Comparison of ENCODE assay signal across 18 cellular contexts in genomic region chr1:41447995-41448770, GRCh38. TPM values are rescaled to one million over a fixed set of nuclear protein-coding genes. Genes with fewer than 3 reads are reported as not detected.
DNase-seq lines count a peak whose midpoint lies in the region; ATAC-seq and TF ChIP-seq lines count a peak whose summit lies in the region.
"Had no signal": no experiment of that assay in that cellular context is flagged by ENCODE, and none has a peak within 500 bp of the region (broad histone marks: within the 10 kb centered on the region; RNA-seq: fewer than 3 reads in every experiment).

No MANE protein-coding gene starts in this region.

- H3K9ac ChIP-seq in adipocyte (ENCODE audit: low read length): no peak overlapping the region

- H3K4me1 ChIP-seq in Caco-2 (peaks cover 6% of the 10 kb centered on the region; the same call in 1 of the 2 replicates), adipocyte (ENCODE audit: control insufficient read depth, insufficient read depth, low read length) (no peaks in the 10 kb centered on the region), left lung (no peaks in the 10 kb centered on the region)
- no peaks in the 10 kb centered on the region for H3K4me1 ChIP-seq in CD8-positive, alpha-beta T cell (ENCODE audit: insufficient read depth, low read length)
- H3K4me1 ChIP-seq: right lobe of liver had no signal

- H3K27ac Mint-ChIP-seq in Caco-2 (ENCODE audit: unreplicated experiment) (no peak overlapping the region), mesothelial cell of epicardium (peak overlapping the region; percentile 80)
- H3K27ac Mint-ChIP-seq in CD8-positive, alpha-beta T cell: no peak overlapping the region
- H3K27ac Mint-ChIP-seq: activated CD8-positive, alpha-beta T cell treated with anti-CD3 and anti-CD28 coated beads, Interleukin-2, amount 10 ng/mL, durations not matched to agents 7 days and 5 days; CD4-positive, CD25-positive, alpha-beta regulatory T cell had no signal

- H3K36me3 Mint-ChIP-seq in Caco-2 (ENCODE audit: insufficient read depth, unreplicated experiment) (peaks cover 6% of the 10 kb centered on the region), mesothelial cell of epicardium (no peaks in the 10 kb centered on the region)
- no peaks in the 10 kb centered on the region for H3K36me3 Mint-ChIP-seq in CD8-positive, alpha-beta T cell
- H3K36me3 Mint-ChIP-seq: CD4-positive, CD25-positive, alpha-beta regulatory T cell had no signal

- no peaks in the 10 kb centered on the region for H3K9me3 ChIP-seq in Caco-2
- H3K9me3 ChIP-seq in adipocyte (ENCODE audit: control insufficient read depth, low read length): peaks cover 12% of the 10 kb centered on the region
- H3K9me3 ChIP-seq in left lung: peaks cover 0 to 13% of the 10 kb centered on the region in 2 donors
- H3K9me3 ChIP-seq in CD8-positive, alpha-beta T cell (ENCODE audit: low read length): no peaks in the 10 kb centered on the region
- H3K9me3 ChIP-seq: right lobe of liver had no signal

- TF ChIP-seq CTCF in Caco-2 (IDR thresholded peaks at IDR 0.05; ENCODE audit: insufficient read depth in 1 of 2, low read depth in 1 of 2, low read length in 1 of 2, severe bottlenecking in 1 of 2, unreplicated experiment in 1 of 2) (no peak), mesothelial cell of epicardium (IDR thresholded peaks at IDR 0.05; ENCODE audit: unreplicated experiment) (no peak), left lung (IDR thresholded peaks at IDR 0.05) (no peak)
- TF ChIP-seq CTCF in CD8-positive, alpha-beta T cell (IDR thresholded peaks at IDR 0.05): no peak

- intact Hi-C loops in Caco-2 (cut with micrococcal nuclease; ENCODE audit: unreplicated experiment): no loop called here
- intact Hi-C loops in left lung (cut with DNase I): no loop called here
- intact Hi-C loops in CD8-positive, alpha-beta T cell (cut with DNase I, micrococcal nuclease): no loop called here

- H3K4me1 Mint-ChIP-seq in Caco-2 (ENCODE audit: low read depth, unreplicated experiment): peaks cover 25% of the 10 kb centered on the region
- H3K4me1 Mint-ChIP-seq in mesothelial cell of epicardium: peaks cover 46% of the 10 kb centered on the region
- no peaks in the 10 kb centered on the region for H3K4me1 Mint-ChIP-seq in CD8-positive, alpha-beta T cell (ENCODE audit: low read depth)
- H3K4me1 Mint-ChIP-seq: CD4-positive, CD25-positive, alpha-beta regulatory T cell had no signal

- POLR2A ChIA-PET in Caco-2 (lab: Charles Lee): no interaction called here
- POLR2A ChIA-PET in CD8-positive, alpha-beta T cell (lab: Charles Lee): no interaction called here

- H3K4me3 Mint-ChIP-seq in Caco-2 (ENCODE audit: unreplicated experiment): no peak overlapping the region
- H3K4me3 Mint-ChIP-seq in mesothelial cell of epicardium: no peak overlapping the region
- H3K4me3 Mint-ChIP-seq in CD8-positive, alpha-beta T cell: no peak overlapping the region
- H3K4me3 Mint-ChIP-seq: activated CD8-positive, alpha-beta T cell treated with anti-CD3 and anti-CD28 coated beads, Interleukin-2, amount 10 ng/mL, durations not matched to agents 7 days and 5 days; CD4-positive, CD25-positive, alpha-beta regulatory T cell had no signal

- H3K36me3 ChIP-seq in Caco-2 (ENCODE audit: control insufficient read depth, insufficient read depth, low read length) (no peaks in the 10 kb centered on the region), adipocyte (ENCODE audit: control insufficient read depth, insufficient read depth, low read length, severe bottlenecking) (no peaks in the 10 kb centered on the region), left lung (no peaks in the 10 kb centered on the region)
- H3K36me3 ChIP-seq in CD8-positive, alpha-beta T cell (ENCODE audit: insufficient read depth, low read length): no peaks in the 10 kb centered on the region
- H3K36me3 ChIP-seq: right lobe of liver, tibial nerve had no signal

- DNase-seq in Caco-2: peak; percentile 6 to 47
- peak; percentile 10 for DNase-seq in NCI-H146 treated with DMSO at 0.1 percent for 48 hours (lab: John Stamatoyannopoulos, UW; ENCODE audit: unreplicated experiment)
- peak; percentile 82 for DNase-seq in adipocyte (ENCODE audit: low read depth)
- DNase-seq in mesothelial cell of epicardium (ENCODE audit: low spot score in 2 of 2, unreplicated experiment in 2 of 2): no peak
- DNase-seq in left lung: no peak
- DNase-seq in CD8-positive, alpha-beta T cell: no peak
- DNase-seq: activated CD8-positive, alpha-beta T cell treated with anti-CD3 and anti-CD28 coated beads, Interleukin-2, amount 10 ng/mL, durations not matched to agents 7 days and 5 days; anterior cingulate cortex; CD4-positive, CD25-positive, alpha-beta regulatory T cell; dermis blood vessel endothelial cell; NCI-H748 treated with DMSO at 0.1 percent for 48 hours; right lobe of liver; Right ventricle myocardium superior; stimulated activated CD4-positive, alpha-beta T cell treated with anti-CD3 and anti-CD28 coated beads, Interleukin-4, amount 100 ng/mL, for 1 hour had no signal

- H3K9me3 Mint-ChIP-seq in Caco-2 (ENCODE audit: unreplicated experiment) (no peaks in the 10 kb centered on the region), mesothelial cell of epicardium (peaks cover 4% of the 10 kb centered on the region)
- H3K9me3 Mint-ChIP-seq in CD8-positive, alpha-beta T cell: no peaks in the 10 kb centered on the region

- no peak overlapping the region for H3K27ac ChIP-seq in left lung
- H3K27ac ChIP-seq in CD8-positive, alpha-beta T cell (ENCODE audit: low read depth, low read length): no peak overlapping the region
- H3K27ac ChIP-seq: right lobe of liver, tibial nerve had no signal

- H3K27me3 ChIP-seq in Caco-2 (replicated peaks; ENCODE audit: control insufficient read depth, insufficient read depth, low read length) (no peaks in the 10 kb centered on the region), adipocyte (replicated peaks; ENCODE audit: control insufficient read depth, insufficient read depth, low read length) (peaks cover 10% of the 10 kb centered on the region), left lung (no peaks in the 10 kb centered on the region)
- no peaks in the 10 kb centered on the region for H3K27me3 ChIP-seq in CD8-positive, alpha-beta T cell (ENCODE audit: insufficient read depth, low read length)
- H3K27me3 ChIP-seq: right lobe of liver, tibial nerve had no signal

- ATAC-seq in left lung (no peak), GM19395 (IDR thresholded peaks at IDR 0.05; ENCODE audit: unreplicated experiment) (no peak), GM18861 (IDR thresholded peaks at IDR 0.05; ENCODE audit: unreplicated experiment) (no peak)
- ATAC-seq in CD8-positive, alpha-beta T cell: no peak
- ATAC-seq: activated CD8-positive, alpha-beta T cell treated with anti-CD3 and anti-CD28 coated beads, Interleukin-2, amount 10 ng/mL, durations not matched to agents 7 days and 5 days; right lobe of liver had no signal

- H3K27me3 Mint-ChIP-seq in Caco-2 (ENCODE audit: insufficient read depth, unreplicated experiment) (no peaks in the 10 kb centered on the region), mesothelial cell of epicardium (ENCODE audit: low read depth) (no peaks in the 10 kb centered on the region)
- peaks cover 10% of the 10 kb centered on the region for H3K27me3 Mint-ChIP-seq in CD8-positive, alpha-beta T cell (ENCODE audit: low read depth)

- CTCF ChIA-PET in Caco-2 (lab: Charles Lee): interaction anchor here (1.2 kb wide), 1 partner anchor 87 kb away, joined by 3 read pairs; the partner anchor contains the start of gene FOXO6
- CTCF ChIA-PET in CD8-positive, alpha-beta T cell (lab: Charles Lee): no interaction called here

- H3K4me3 ChIP-seq in Caco-2 (ENCODE audit: low read depth, low read length) (no peak overlapping the region), adipocyte (ENCODE audit: low read length) (no peak overlapping the region), left lung (no peak overlapping the region)
- H3K4me3 ChIP-seq in CD8-positive, alpha-beta T cell (ENCODE audit: low read depth, low read length): no peak overlapping the region
- H3K4me3 ChIP-seq: lung, right lobe of liver, tibial nerve had no signal

- BruUV-seq in Caco-2 (replicated peaks; lab: Mats Ljungman, UMichigan): no TSS peak

RNA-seq across cellular contexts. Expression of gene EDN2, which starts 36.3 kb away (rescaled TPM):
- total RNA-seq in Caco-2 (2022): not detected in 2 replicates
- 2.7 to 4.1 TPM (median 3.5 TPM) in 3 replicates for total RNA-seq in mesothelial cell of epicardium
- total RNA-seq in left lung: 1 to 10 TPM in 1 of 2 donors, not detected in 1; 4.0 TPM
- total RNA-seq in CD8-positive, alpha-beta T cell: under 1 TPM; 0.43 to 0.75 TPM
- total RNA-seq: activated CD8-positive, alpha-beta T cell treated with anti-CD3 and anti-CD28 coated beads, Interleukin-2, amount 10 ng/mL, durations not matched to agents 7 days and 5 days had no signal

Comparison
In these comparisons a context has a peak if more than half of its experiments do, and no peak if none do; other contexts are left out.
1. DNase-seq: peak in Caco-2 (2 of 2), NCI-H146 treated with DMSO at 0.1 percent for 48 hours (single experiment) and adipocyte (single experiment); none in mesothelial cell of epicardium (0 of 2), left lung (0 of 2) and CD8-positive, alpha-beta T cell (0 of 7).